ENCODE assay signal across 8 cellular contexts in the genomic region with DNA sequence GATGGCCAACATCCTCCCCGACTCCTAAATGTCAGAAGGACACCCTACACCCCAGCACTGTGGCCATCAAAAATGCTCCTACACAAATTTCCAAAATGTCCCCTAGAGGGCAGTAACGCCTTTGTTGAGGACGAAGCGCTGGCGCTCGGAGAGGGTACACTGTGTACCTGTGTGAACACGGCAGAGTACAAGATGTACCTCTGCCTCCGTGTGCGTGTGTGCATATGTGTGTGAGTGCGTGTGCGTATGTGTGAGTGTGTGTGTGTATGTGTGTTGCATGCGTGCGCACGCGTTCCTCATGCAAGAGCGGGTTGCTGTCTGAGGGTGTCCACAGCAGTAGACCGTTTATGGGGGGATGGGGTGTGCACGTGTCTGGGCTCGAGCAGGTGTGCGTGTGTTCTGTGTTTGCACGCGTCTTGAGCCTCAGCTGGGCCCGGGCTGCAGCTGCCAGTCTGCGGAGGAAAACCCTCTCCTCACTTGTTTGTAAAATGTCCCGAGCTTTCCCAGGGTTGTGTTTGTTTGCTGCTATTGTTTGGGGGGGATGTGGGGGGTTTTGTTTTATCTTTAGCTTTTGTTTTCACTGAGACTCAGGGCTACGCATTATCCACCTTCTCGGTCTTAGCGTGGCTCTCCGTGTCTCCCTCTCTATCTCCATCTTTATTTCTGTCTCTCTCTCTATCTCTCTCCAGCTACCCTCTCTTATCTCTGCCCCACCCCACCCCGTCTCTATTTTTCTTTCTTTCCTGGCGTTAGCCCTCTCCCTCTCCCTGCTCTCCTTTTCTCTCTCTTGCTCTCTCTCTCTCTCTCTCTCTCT. TPM values are rescaled to one million over a fixed set of nuclear protein-coding genes. Genes with fewer than 3 reads are reported as not detected.
A peak's percentile ranks its signal among the peaks of the same experiment; 100 is the strongest.
DNase-seq lines count a peak whose midpoint lies in the region; TF ChIP-seq lines count a peak whose summit lies in the region.

No MANE protein-coding gene starts in this region.

- H3K36me3 ChIP-seq in MM.1S (replicated peaks; ENCODE audit: insufficient read depth, low read length), result no peaks in the 10 kb centered on the region
- H3K36me3 ChIP-seq in SK-N-SH (replicated peaks in 1 of 2; ENCODE audit: control insufficient read depth in 1 of 2, insufficient read depth in 2 of 2, low read length in 1 of 2), result no peaks in the 10 kb centered on the region
- no peaks in the 10 kb centered on the region for H3K36me3 ChIP-seq in hepatocyte (replicated peaks; ENCODE audit: insufficient read depth, low read depth)

- H3K4me1 ChIP-seq in MM.1S (ENCODE audit: low read length) (peaks cover 4% of the 10 kb centered on the region; the same call in 1 of the 2 replicates), SK-N-SH (ENCODE audit: control insufficient read depth in 1 of 2, insufficient read depth in 2 of 2, low read depth in 1 of 2, low read length in 1 of 2) (peaks cover 0 to 5% of the 10 kb centered on the region in 2 experiments; a peak in 1 of 4 replicates), hepatocyte (ENCODE audit: insufficient read depth) (no peaks in the 10 kb centered on the region)

- no peaks in the 10 kb centered on the region for H3K9me3 ChIP-seq in MM.1S (replicated peaks; ENCODE audit: insufficient read depth, low read length)
- no peaks in the 10 kb centered on the region for H3K9me3 ChIP-seq in SK-N-SH
- no peaks in the 10 kb centered on the region for H3K9me3 ChIP-seq in hepatocyte (ENCODE audit: low read depth)

- no peak for TF ChIP-seq EP300 in SK-N-SH (IDR thresholded peaks at IDR 0.05; ENCODE audit: borderline replicate concordance in 1 of 2, low read depth in 1 of 2, low read length in 1 of 2)

- DNase-seq in HCEC 1CT (peak; percentile 44), MM.1S (peak; percentile 89), SK-N-SH (peak; percentile 68), amniotic epithelial cell (ENCODE audit: low read depth) (peak; percentile 51), hepatocyte (ENCODE audit: low spot score) (peak; percentile 81), retina (peak; percentile 70), GF-D8 (lab: John Stamatoyannopoulos, UW) (no peak)

- peak overlapping the region; percentile 42; the same call in 1 of the 2 replicates for H3K27ac ChIP-seq in MM.1S (ENCODE audit: low read length)
- no peak overlapping the region for H3K27ac ChIP-seq in SK-N-SH (ENCODE audit: low read depth in 2 of 2, low read length in 1 of 2)
- peak overlapping the region; percentile 31 for H3K27ac ChIP-seq in hepatocyte

- CTCF ChIA-PET in SK-N-SH (lab: Yijun Ruan, JAX), result interaction anchor here (0.6 to 3.3 kb wide), 10 partner anchors 8 to 45 kb away, joined by 3 to 41 read pairs (median 3); partner anchors contain the start of gene KANTR

- POLR2A ChIA-PET in SK-N-SH (lab: Yijun Ruan, JAX), result no interaction called here

- H3F3A ChIP-seq in MM.1S (ENCODE audit: insufficient read depth, low read length) (peaks cover 18% of the 10 kb centered on the region), SK-N-SH (replicated peaks; ENCODE audit: insufficient read depth) (no peaks in the 10 kb centered on the region)

- H4K20me1 ChIP-seq in MM.1S (ENCODE audit: insufficient read depth, low read length) (no peaks in the 10 kb centered on the region), SK-N-SH (ENCODE audit: insufficient read depth) (no peaks in the 10 kb centered on the region), hepatocyte (ENCODE audit: insufficient read depth, poor library complexity, severe bottlenecking) (no peaks in the 10 kb centered on the region)

- TF ChIP-seq CTCF in GM12873 (IDR thresholded peaks at IDR 0.05; ENCODE audit: insufficient read depth, low read depth, low read length, missing control alignments), result peak; percentile 75
- TF ChIP-seq CTCF in MM.1S (IDR thresholded peaks at IDR 0.05; ENCODE audit: low read length), result peak; percentile 71
- peak; percentile 82 for TF ChIP-seq CTCF in SK-N-SH (IDR thresholded peaks at IDR 0.05)
- peak; percentile 61 for TF ChIP-seq CTCF in hepatocyte (IDR thresholded peaks at IDR 0.05; ENCODE audit: poor library complexity)

- H3K4me3 ChIP-seq in MM.1S (ENCODE audit: low read length) (peak overlapping the region; percentile 78), SK-N-SH (ENCODE audit: low read depth in 2 of 2, low read length in 1 of 2) (peak overlapping the region; percentile 26 to 52), hepatocyte (no peak overlapping the region)

- peak overlapping the region; percentile 81 for H2AFZ ChIP-seq in MM.1S (ENCODE audit: low read length)
- H2AFZ ChIP-seq in SK-N-SH (ENCODE audit: low read depth), result no peak overlapping the region
- no peak overlapping the region for H2AFZ ChIP-seq in hepatocyte

- H3K9ac ChIP-seq in MM.1S (ENCODE audit: low read length) (peak overlapping the region; percentile 40), SK-N-SH (no peak overlapping the region)

- H3K4me2 ChIP-seq in MM.1S (ENCODE audit: low read depth, low read length) (peak overlapping the region; percentile 84), SK-N-SH (peak overlapping the region; percentile 69), hepatocyte (peak overlapping the region; percentile 64)

- H3K79me2 ChIP-seq in MM.1S (ENCODE audit: low read length), result no peaks in the 10 kb centered on the region
- no peaks in the 10 kb centered on the region; the same call in 1 of the 2 replicates for H3K79me2 ChIP-seq in SK-N-SH (ENCODE audit: insufficient read depth)
- H3K79me2 ChIP-seq in hepatocyte, result no peaks in the 10 kb centered on the region

- 10% methylated on average over 30 of the region's 31 CpGs for WGBS in SK-N-SH (ENCODE audit: low lambda C conversion rate)
- 38% methylated on average over 31 of the region's 31 CpGs for WGBS in hepatocyte (ENCODE audit: low lambda C conversion rate, missing lambda C conversion rate)

- H3K27me3 ChIP-seq in MM.1S (replicated peaks; ENCODE audit: insufficient read depth, low read length), result no peaks in the 10 kb centered on the region
- peaks cover 6% of the 10 kb centered on the region for H3K27me3 ChIP-seq in SK-N-SH (ENCODE audit: insufficient read depth)
- H3K27me3 ChIP-seq in hepatocyte, result no peaks in the 10 kb centered on the region

- TF ChIP-seq RAD21 in SK-N-SH (IDR thresholded peaks at IDR 0.05; ENCODE audit: low read length), result peak; percentile 81

- H3K9me2 ChIP-seq in MM.1S (replicated peaks; ENCODE audit: insufficient read depth, low read length) (no peaks in the 10 kb centered on the region), SK-N-SH (no peaks in the 10 kb centered on the region), hepatocyte (replicated peaks; ENCODE audit: insufficient read depth) (no peaks in the 10 kb centered on the region)

TF ChIP-seq in SK-N-SH, 30 proteins besides CTCF, POLR2A, EP300 and RAD21 (continues in another document):
- TF ChIP-seq TEAD4 (IDR thresholded peaks at IDR 0.05; ENCODE audit: borderline replicate concordance, insufficient read depth) (no peak), NFIC (IDR thresholded peaks at IDR 0.05; ENCODE audit: borderline replicate concordance) (no peak), FOXJ3 (CRISPR knock-in tag; IDR thresholded peaks at IDR 0.05) (no peak), EZH2phosphoT487 (IDR thresholded peaks at IDR 0.05; ENCODE audit: borderline replicate concordance, low read depth) (no peak), SIN3A (IDR thresholded peaks at IDR 0.05; ENCODE audit: borderline replicate concordance, low read depth, low read length) (no peak), SMC3 (IDR thresholded peaks at IDR 0.05; ENCODE audit: low read depth, low read length) (peak; percentile 40; the same call in 1 of the 2 replicates), CHD2 (IDR thresholded peaks at IDR 0.05; ENCODE audit: low read length, partially characterized antibody) (no peak), JUND (IDR thresholded peaks at IDR 0.05) (no peak), MXI1 (IDR thresholded peaks at IDR 0.05; ENCODE audit: low read depth, low read length) (peak; percentile 39; the same call in 1 of the 2 replicates), POLR2AphosphoS5 (IDR thresholded peaks at IDR 0.05; ENCODE audit: low read depth, low read length) (no peak)
- TF ChIP-seq, protein P1, sequence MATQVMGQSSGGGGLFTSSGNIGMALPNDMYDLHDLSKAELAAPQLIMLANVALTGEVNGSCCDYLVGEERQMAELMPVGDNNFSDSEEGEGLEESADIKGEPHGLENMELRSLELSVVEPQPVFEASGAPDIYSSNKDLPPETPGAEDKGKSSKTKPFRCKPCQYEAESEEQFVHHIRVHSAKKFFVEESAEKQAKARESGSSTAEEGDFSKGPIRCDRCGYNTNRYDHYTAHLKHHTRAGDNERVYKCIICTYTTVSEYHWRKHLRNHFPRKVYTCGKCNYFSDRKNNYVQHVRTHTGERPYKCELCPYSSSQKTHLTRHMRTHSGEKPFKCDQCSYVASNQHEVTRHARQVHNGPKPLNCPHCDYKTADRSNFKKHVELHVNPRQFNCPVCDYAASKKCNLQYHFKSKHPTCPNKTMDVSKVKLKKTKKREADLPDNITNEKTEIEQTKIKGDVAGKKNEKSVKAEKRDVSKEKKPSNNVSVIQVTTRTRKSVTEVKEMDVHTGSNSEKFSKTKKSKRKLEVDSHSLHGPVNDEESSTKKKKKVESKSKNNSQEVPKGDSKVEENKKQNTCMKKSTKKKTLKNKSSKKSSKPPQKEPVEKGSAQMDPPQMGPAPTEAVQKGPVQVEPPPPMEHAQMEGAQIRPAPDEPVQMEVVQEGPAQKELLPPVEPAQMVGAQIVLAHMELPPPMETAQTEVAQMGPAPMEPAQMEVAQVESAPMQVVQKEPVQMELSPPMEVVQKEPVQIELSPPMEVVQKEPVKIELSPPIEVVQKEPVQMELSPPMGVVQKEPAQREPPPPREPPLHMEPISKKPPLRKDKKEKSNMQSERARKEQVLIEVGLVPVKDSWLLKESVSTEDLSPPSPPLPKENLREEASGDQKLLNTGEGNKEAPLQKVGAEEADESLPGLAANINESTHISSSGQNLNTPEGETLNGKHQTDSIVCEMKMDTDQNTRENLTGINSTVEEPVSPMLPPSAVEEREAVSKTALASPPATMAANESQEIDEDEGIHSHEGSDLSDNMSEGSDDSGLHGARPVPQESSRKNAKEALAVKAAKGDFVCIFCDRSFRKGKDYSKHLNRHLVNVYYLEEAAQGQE (IDR thresholded peaks at IDR 0.05; ENCODE audit: low read depth, low read length), result no peak

RNA-seq across cellular contexts. Expression of gene TSPYL2, which starts 10.4 kb away (rescaled TPM):
- 26.4 and 32.4 TPM in 2 replicates for polyA plus RNA-seq in SK-N-SH (2012; rRNA removed)
- 12.5 and 13.3 TPM in 2 replicates for polyA plus RNA-seq in SK-N-SH (2012; cell fraction: cytosol; rRNA removed)
- polyA plus RNA-seq in SK-N-SH (2012; cell fraction: nucleus; rRNA removed), result 119 and 178 TPM in 2 replicates
- total RNA-seq in hepatocyte, result 33.5 and 38.2 TPM in 2 replicates
- polyA plus RNA-seq in hepatocyte, result 78.6 and 110 TPM in 2 replicates

RNA-seq across cellular contexts. Expression of gene KANTR, which starts 22.1 kb away (rescaled TPM):
- polyA plus RNA-seq in SK-N-SH (2012; rRNA removed) (2.1 and 3.2 TPM in 2 replicates), hepatocyte (4.0 and 4.8 TPM in 2 replicates)
- polyA plus RNA-seq in SK-N-SH (2012; cell fraction: cytosol; rRNA removed), result 1.4 and 1.6 TPM in 2 replicates
- 6.8 and 12.0 TPM in 2 replicates for polyA plus RNA-seq in SK-N-SH (2012; cell fraction: nucleus; rRNA removed)
- 7.1 and 12.5 TPM in 2 replicates for total RNA-seq in hepatocyte

RNA-seq across cellular contexts. Expression of gene GPR173, which starts 23.2 kb away (rescaled TPM):
- 5.8 TPM in 2 replicates for polyA plus RNA-seq in SK-N-SH (2012; rRNA removed)
- 1.4 and 2.2 TPM in 2 replicates for polyA plus RNA-seq in SK-N-SH (2012; cell fraction: cytosol; rRNA removed)
- polyA plus RNA-seq in SK-N-SH (2012; cell fraction: nucleus; rRNA removed), result 48.9 and 54.0 TPM in 2 replicates
- total RNA-seq in hepatocyte, result 2.2 and 3.4 TPM in 2 replicates
- polyA plus RNA-seq in hepatocyte, result 1.2 TPM in 2 replicates

Comparison
In these comparisons a context has a peak if more than half of its experiments do, and no peak if none do; other contexts are left out.
1. H3K27ac ChIP-seq: peak in MM.1S (single experiment) and hepatocyte (single experiment); none in SK-N-SH (0 of 2).
2. Peak in every context shown above with its lines, with median percentiles within 50 percentile points of each other: CTCF ChIP-seq and H3K4me2 ChIP-seq.